ENCODE assay signal across 27 cellular contexts in the genomic region with DNA sequence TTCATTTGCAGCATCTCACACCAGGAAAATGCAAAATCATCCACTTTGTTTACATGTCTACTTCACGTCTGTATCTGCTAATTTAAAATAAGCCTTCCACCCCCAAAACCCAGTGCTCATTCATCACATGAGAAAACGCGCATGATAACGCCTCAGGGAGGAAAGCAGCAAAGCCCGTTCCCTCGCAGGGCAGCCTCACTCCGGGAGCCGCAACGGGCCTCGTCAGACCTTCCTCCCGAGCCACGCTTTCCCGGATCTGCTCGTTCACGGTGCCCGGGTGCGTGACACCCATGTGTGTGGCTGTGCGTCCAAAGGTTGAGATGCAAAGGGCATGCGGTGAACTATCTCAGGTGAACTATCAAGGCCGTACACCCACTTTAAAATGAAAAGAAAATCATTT. TPM values are rescaled to one million over a fixed set of nuclear protein-coding genes. Genes with fewer than 3 reads are reported as not detected.
DNase-seq lines count a peak whose midpoint lies in the region; TF ChIP-seq lines count a peak whose summit lies in the region.
"Had no signal": no experiment of that assay in that cellular context is flagged by ENCODE, and none has a peak within 500 bp of the region (broad histone marks: within the 10 kb centered on the region; RNA-seq: fewer than 3 reads in every experiment).

No MANE protein-coding gene starts in this region.

- TF ChIP-seq CTCF in osteoblast (IDR thresholded peaks at IDR 0.05; ENCODE audit: extremely low read depth, low read depth, low read length) (no peak), tibial nerve (IDR thresholded peaks at IDR 0.05) (no peak)

- no peak for TF ChIP-seq EP300 in tibial nerve (IDR thresholded peaks at IDR 0.05)

- H3K9me3 ChIP-seq in osteoblast (ENCODE audit: low read depth, low read length) = peaks cover 1% of the 10 kb centered on the region
- peaks cover 0 to 13% (median 7%) of the 10 kb centered on the region in 4 donors for H3K9me3 ChIP-seq in tibial nerve
- H3K9me3 ChIP-seq: Caco-2, SJCRH30 had no signal

- H3K36me3 Mint-ChIP-seq in activated T-cell treated with anti-CD3 and anti-CD28 coated beads, Interleukin-2, amount 50 U/mL, for 24 hours (ENCODE audit: low read depth) = peaks cover 97% of the 10 kb centered on the region

- no peaks in the 10 kb centered on the region for H4K20me1 ChIP-seq in osteoblast (ENCODE audit: insufficient read depth, low read length)

- peak; percentile 4 for DNase-seq in activated T-cell treated with anti-CD3 and anti-CD28 coated beads, Interleukin-2, amount 50 U/mL, for 1 hour
- no peak for DNase-seq in activated T-cell treated with anti-CD3 and anti-CD28 coated beads, Interleukin-2, amount 50 U/mL, for 24 hours
- DNase-seq in epithelial cell of prostate (ENCODE audit: low read depth, low spot score) = no peak
- DNase-seq in osteoblast (ENCODE audit: insufficient read length, low spot score, missing footprints) = peak; percentile 58
- no peak for DNase-seq in hepatic stellate cell (ENCODE audit: low spot score)
- no peak for DNase-seq in SHP77 treated with DMSO at 0.1 percent for 48 hours (lab: John Stamatoyannopoulos, UW)
- DNase-seq in NCI-H2029 treated with DMSO at 0.1 percent for 48 hours (lab: John Stamatoyannopoulos, UW) = no peak
- DNase-seq in tibial nerve (ENCODE audit: low spot score in 2 of 2) = no peak
- DNase-seq: Caco-2; CD4-positive, alpha-beta memory T cell; DMS 273 treated with DMSO at 0.1 percent for 48 hours; DMS79 treated with DMSO at 0.1 percent for 48 hours; HCEC 1CT; MG63; NCI-H1048; NCI-H1417 treated with DMSO at 0.1 percent for 48 hours; NCI-H187; NCI-H2227 treated with DMSO at 0.1 percent for 48 hours; NCI-H510A; NCI-H748 treated with DMSO at 0.1 percent for 48 hours; PC-9; RPMI8226; SJCRH30 had no signal

- H3K4me3 ChIP-seq in osteoblast (ENCODE audit: insufficient read depth, low read length) = no peak overlapping the region
- no peak overlapping the region for H3K4me3 ChIP-seq in tibial nerve
- H3K4me3 ChIP-seq: BLaER1 treated with 17β-estradiol and CSF1 and Interleukin-3, amounts not matched to agents 10 nM and 100 nM; K562; MG63; PC-9; SJCRH30 had no signal

- no peaks in the 10 kb centered on the region for H3K79me2 ChIP-seq in osteoblast (ENCODE audit: insufficient read depth, low read length)

- no peaks in the 10 kb centered on the region for H3K27me3 ChIP-seq in osteoblast (ENCODE audit: insufficient read depth, low read length)
- no peaks in the 10 kb centered on the region for H3K27me3 ChIP-seq in tibial nerve
- H3K27me3 ChIP-seq: BLaER1 treated with 17β-estradiol and CSF1 and Interleukin-3, amounts not matched to agents 10 nM and 100 nM; MG63; SJCRH30 had no signal

- H3K4me1 ChIP-seq in osteoblast (ENCODE audit: insufficient read depth, low read length) = peaks cover 6% of the 10 kb centered on the region
- peaks cover 0 to 15% (median 0%) of the 10 kb centered on the region in 4 donors for H3K4me1 ChIP-seq in tibial nerve
- H3K4me1 ChIP-seq: Caco-2, SJCRH30 had no signal

- no peak overlapping the region for H3K4me2 ChIP-seq in osteoblast (ENCODE audit: insufficient read depth, low read length)
- H3K4me2 ChIP-seq: BLaER1 treated with 17β-estradiol and CSF1 and Interleukin-3, amounts not matched to agents 10 nM and 100 nM; PC-9 had no signal

- H3K4me3 Mint-ChIP-seq in activated T-cell treated with anti-CD3 and anti-CD28 coated beads, Interleukin-2, amount 50 U/mL, for 24 hours = no peak overlapping the region
- H3K4me3 Mint-ChIP-seq: CD4-positive, alpha-beta memory T cell had no signal

- H3K27ac ChIP-seq in epithelial cell of prostate (peak overlapping the region; percentile 77), osteoblast (ENCODE audit: low read depth, low read length) (no peak overlapping the region), tibial nerve (no peak overlapping the region)
- H3K27ac ChIP-seq: 22Rv1; BLaER1 treated with 17β-estradiol and CSF1 and Interleukin-3, amounts not matched to agents 10 nM and 100 nM; HL-60; PC-9; SJCRH30 had no signal

- no peaks in the 10 kb centered on the region for H3K27me3 Mint-ChIP-seq in activated T-cell treated with anti-CD3 and anti-CD28 coated beads, Interleukin-2, amount 50 U/mL, for 24 hours
- H3K27me3 Mint-ChIP-seq: CD4-positive, alpha-beta memory T cell had no signal

- peaks cover 4% of the 10 kb centered on the region for H3K9me3 Mint-ChIP-seq in activated T-cell treated with anti-CD3 and anti-CD28 coated beads, Interleukin-2, amount 50 U/mL, for 24 hours

- 82 to 90% methylated on average over 20 of the region's 20 CpGs for WGBS in tibial nerve, 2 donors

- peaks cover 2% of the 10 kb centered on the region for H3K4me1 Mint-ChIP-seq in activated T-cell treated with anti-CD3 and anti-CD28 coated beads, Interleukin-2, amount 50 U/mL, for 24 hours (ENCODE audit: low read depth)

- H2AFZ ChIP-seq in osteoblast (ENCODE audit: low read length) = no peak overlapping the region
- H2AFZ ChIP-seq: PC-9 had no signal

- TF ChIP-seq POLR2A in tibial nerve (IDR thresholded peaks at IDR 0.05) = no peak

- H3K36me3 ChIP-seq in osteoblast (ENCODE audit: insufficient read depth, low read length) = peaks cover 33% of the 10 kb centered on the region
- peaks cover 0 to 95% (median 3%) of the 10 kb centered on the region in 3 donors for H3K36me3 ChIP-seq in tibial nerve

- H3K27ac Mint-ChIP-seq in activated T-cell treated with anti-CD3 and anti-CD28 coated beads, Interleukin-2, amount 50 U/mL, for 24 hours = no peak overlapping the region
- H3K27ac Mint-ChIP-seq: CD4-positive, alpha-beta memory T cell had no signal

RNA-seq across cellular contexts. Expression of a gene that starts 59.8 kb away (rescaled TPM):
- total RNA-seq in osteoblast (83.2 and 83.4 TPM in 2 replicates), tibial nerve (100 to 1,000 TPM in 3 of 4 donors, 10 to 100 TPM in 1; 82.3 to 145 (median 102) TPM)

Comparison
In these comparisons a context has a peak if more than half of its experiments do, and no peak if none do; other contexts are left out.
1. DNase-seq: peak in activated T-cell treated with anti-CD3 and anti-CD28 coated beads, Interleukin-2, amount 50 U/mL, for 1 hour (single experiment) and osteoblast (single experiment); none in activated T-cell treated with anti-CD3 and anti-CD28 coated beads, Interleukin-2, amount 50 U/mL, for 24 hours (single experiment), epithelial cell of prostate (single experiment), hepatic stellate cell (single experiment), SHP77 treated with DMSO at 0.1 percent for 48 hours (single experiment), NCI-H2029 treated with DMSO at 0.1 percent for 48 hours (single experiment) and tibial nerve (0 of 2).